ENCODE assay signal across 19 cellular contexts in genomic region chr6:126600258-126600916, GRCh38.
DNase-seq lines count a peak whose midpoint lies in the region; ATAC-seq and TF ChIP-seq lines count a peak whose summit lies in the region.
"Had no signal": no experiment of that assay in that cellular context is flagged by ENCODE, and none has a peak within 500 bp of the region (broad histone marks: within the 10 kb centered on the region; RNA-seq: fewer than 3 reads in every experiment).

No MANE protein-coding gene starts in this region.

- no peak overlapping the region for H3K9ac ChIP-seq in PC-3 (ENCODE audit: low read length)

- DNase-seq in PC-3 (no peak), fibroblast of peridontal ligament (ENCODE audit: extremely low read depth) (peak; percentile 22), adrenal gland (no peak), NCI-H2196 (lab: John Stamatoyannopoulos, UW; ENCODE audit: unreplicated experiment) (no peak), cortex of kidney (lab: John Stamatoyannopoulos, UW) (no peak)
- DNase-seq: DMS53; GDM1; KG1; NCI-H1105; NCI-H146; NCI-H2029; NCI-H226; NCI-H524; NCI-H774; NK-92 treated with Interleukin-12 subunit alpha and Interleukin-12 subunit beta, amount 100 ng/mL, for 24 hours; Peyer's patch had no signal

- H3K4me1 Mint-ChIP-seq in nephron: peaks cover 10% of the 10 kb centered on the region
- H3K4me1 Mint-ChIP-seq: CD14-positive monocyte had no signal

- no peak overlapping the region for H3K4me2 ChIP-seq in PC-3 (ENCODE audit: low read length)

- ATAC-seq in PC-3: peak; percentile 27; the same call in 1 of the 2 replicates

- H3K4me3 Mint-ChIP-seq in nephron: no peak overlapping the region
- H3K4me3 Mint-ChIP-seq: CD14-positive monocyte had no signal

- H3K9me2 ChIP-seq in PC-3 (replicated peaks; ENCODE audit: low read length): no peaks in the 10 kb centered on the region

- H3K79me2 ChIP-seq in PC-3 (ENCODE audit: low read length): no peaks in the 10 kb centered on the region

- H3K9me3 ChIP-seq in PC-3 (ENCODE audit: low read length) (no peaks in the 10 kb centered on the region), adrenal gland (replicated peaks in 1 of 3) (no peaks in the 10 kb centered on the region)
- H3K9me3 ChIP-seq: Peyer's patch had no signal

- no peak overlapping the region for H2AFZ ChIP-seq in PC-3 (ENCODE audit: low read length)

- H3K27me3 Mint-ChIP-seq in nephron (ENCODE audit: low read depth): no peaks in the 10 kb centered on the region

- H3K36me3 Mint-ChIP-seq in nephron (ENCODE audit: low read depth): peaks cover 5% of the 10 kb centered on the region
- H3K36me3 Mint-ChIP-seq: CD14-positive monocyte had no signal

- H3K27me3 ChIP-seq in PC-3 (ENCODE audit: low read length) (no peaks in the 10 kb centered on the region), adrenal gland (no peaks in the 10 kb centered on the region)
- H3K27me3 ChIP-seq: Peyer's patch had no signal

- TF ChIP-seq CTCF in 22Rv1 (IDR thresholded peaks at IDR 0.05) (no peak), PC-3 (conservative IDR thresholded peaks at IDR 0.05; ENCODE audit: low read depth, low read length) (no peak), nephron (IDR thresholded peaks at IDR 0.05; ENCODE audit: unreplicated experiment in 3 of 3) (no peak), adrenal gland (IDR thresholded peaks at IDR 0.05) (no peak)

- H3K36me3 ChIP-seq in PC-3 (ENCODE audit: low read depth, low read length): no peaks in the 10 kb centered on the region
- no peaks in the 10 kb centered on the region for H3K36me3 ChIP-seq in adrenal gland (replicated peaks in 1 of 2)
- H3K36me3 ChIP-seq: Peyer's patch had no signal

- H3K27ac ChIP-seq in 22Rv1 (peak overlapping the region; percentile 16; the same call in 1 of the 2 replicates), PC-3 (ENCODE audit: low read length) (no peak overlapping the region), adrenal gland (no peak overlapping the region)
- H3K27ac ChIP-seq: Peyer's patch had no signal

- intact Hi-C loops in PC-3 (cut with micrococcal nuclease): no loop called here
- intact Hi-C loops in adrenal gland (cut with DNase I): no loop called here

- peaks cover 22% of the 10 kb centered on the region for H3K9me3 Mint-ChIP-seq in nephron

- CTCF ChIA-PET in PC-3 (lab: Charles Lee): no interaction called here

- POLR2A ChIA-PET in PC-3 (lab: Charles Lee; ENCODE audit: unreplicated experiment): no interaction called here

- BruUV-seq in PC-3 (replicated peaks; lab: Mats Ljungman, UMichigan): no TSS peak

- no peaks in the 10 kb centered on the region for H4K20me1 ChIP-seq in PC-3 (ENCODE audit: low read length)

- WGBS in adrenal gland, 4 donors: 33 to 58% (median 45%) methylated on average over 1 of the region's 1 CpG

- H3K4me1 ChIP-seq in PC-3 (ENCODE audit: insufficient read depth, low read length) (no peaks in the 10 kb centered on the region), adrenal gland (replicated peaks in 1 of 2) (peaks cover 0 to 4% of the 10 kb centered on the region in 2 donors)
- H3K4me1 ChIP-seq: Peyer's patch had no signal

- H3F3A ChIP-seq in PC-3 (ENCODE audit: low read length, unreplicated experiment): no peaks in the 10 kb centered on the region

- no peak for TF ChIP-seq POLR2A in adrenal gland (IDR thresholded peaks at IDR 0.05)

- no peak overlapping the region for H3K4me3 ChIP-seq in PC-3 (ENCODE audit: low read length)
- no peak overlapping the region for H3K4me3 ChIP-seq in adrenal gland
- H3K4me3 ChIP-seq: Peyer's patch had no signal

- H3K27ac Mint-ChIP-seq in nephron: peak overlapping the region in 2 of 3 experiments; percentile 18 to 68
- H3K27ac Mint-ChIP-seq: CD14-positive monocyte had no signal
